Comparison of ENCODE assay signal across 8 cellular contexts in the genomic region with DNA sequence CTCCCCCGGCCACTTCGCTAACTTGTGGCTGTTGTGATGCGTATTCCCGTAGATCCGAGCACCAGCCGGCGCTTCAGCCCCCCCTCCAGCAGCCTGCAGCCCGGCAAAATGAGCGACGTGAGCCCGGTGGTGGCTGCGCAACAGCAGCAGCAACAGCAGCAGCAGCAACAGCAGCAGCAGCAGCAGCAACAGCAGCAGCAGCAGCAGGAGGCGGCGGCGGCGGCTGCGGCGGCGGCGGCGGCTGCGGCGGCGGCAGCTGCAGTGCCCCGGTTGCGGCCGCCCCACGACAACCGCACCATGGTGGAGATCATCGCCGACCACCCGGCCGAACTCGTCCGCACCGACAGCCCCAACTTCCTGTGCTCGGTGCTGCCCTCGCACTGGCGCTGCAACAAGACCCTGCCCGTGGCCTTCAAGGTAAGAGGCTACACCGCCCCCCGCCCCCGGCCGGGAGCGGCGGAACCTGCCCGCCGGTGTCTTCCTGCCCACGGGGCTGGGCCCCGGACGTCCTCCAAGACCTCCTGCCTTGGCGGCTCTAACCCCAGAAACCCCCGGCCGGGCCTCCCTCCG. TPM values are rescaled to one million over a fixed set of nuclear protein-coding genes. Genes with fewer than 3 reads are reported as not detected.
DNase-seq lines count a peak whose midpoint lies in the region; ATAC-seq and TF ChIP-seq lines count a peak whose summit lies in the region.

No MANE protein-coding gene starts in this region.

- intact Hi-C loops in lower lobe of right lung (cut with DNase I): loop anchor here (10.0 kb wide), 1 partner anchor 292 kb away; no protein-coding TSS in a partner anchor

- no peaks in the 10 kb centered on the region for H3K9me3 Mint-ChIP-seq in WTC11
- no peaks in the 10 kb centered on the region for H3K9me3 Mint-ChIP-seq in stimulated activated naive B cell treated with anti-CD40 and anti-IgM and Interleukin-4, amounts not matched to agents 10 μg/mL and 1 μg/mL and 100 μg/mL, for 72 hours

- no peaks in the 10 kb centered on the region for H3K36me3 Mint-ChIP-seq in WTC11
- H3K36me3 Mint-ChIP-seq in stimulated activated naive B cell treated with anti-CD40 and anti-IgM and Interleukin-4, amounts not matched to agents 10 μg/mL and 1 μg/mL and 100 μg/mL, for 72 hours: peaks cover 0 to 3% of the 10 kb centered on the region in 2 donors

- H3K9me3 ChIP-seq in lower lobe of right lung: no peaks in the 10 kb centered on the region

- DNase-seq in AG09309 (ENCODE audit: low read depth) (no peak), HT-29 (ENCODE audit: low spot score) (peak; percentile 20), WTC11 (ENCODE audit: low spot score) (peak; percentile 53), dedifferentiated amniotic fluid mesenchymal stem cell (ENCODE audit: extremely low spot score) (peak; percentile 37), lower lobe of right lung (peak; percentile 61), SHP77 (lab: John Stamatoyannopoulos, UW) (no peak)
- DNase-seq in stimulated activated naive B cell treated with anti-CD40 and anti-IgM and Interleukin-4, amounts not matched to agents 10 μg/mL and 1 μg/mL and 100 μg/mL, for 72 hours: peak; percentile 17

- H3K4me3 Mint-ChIP-seq in WTC11: peak overlapping the region; percentile 87
- peak overlapping the region; percentile 93 to 97 for H3K4me3 Mint-ChIP-seq in stimulated activated naive B cell treated with anti-CD40 and anti-IgM and Interleukin-4, amounts not matched to agents 10 μg/mL and 1 μg/mL and 100 μg/mL, for 72 hours

- H3K27me3 Mint-ChIP-seq in WTC11 (ENCODE audit: low read depth): peaks cover 88% of the 10 kb centered on the region
- H3K27me3 Mint-ChIP-seq in stimulated activated naive B cell treated with anti-CD40 and anti-IgM and Interleukin-4, amounts not matched to agents 10 μg/mL and 1 μg/mL and 100 μg/mL, for 72 hours: peaks cover 33 to 44% of the 10 kb centered on the region in 2 donors

- no peak for TF ChIP-seq CTCF in AG09309 (IDR thresholded peaks at IDR 0.05; ENCODE audit: control insufficient read depth, insufficient read depth, low read depth, low read length, missing control alignments)
- no peak for TF ChIP-seq CTCF in WTC11 (IDR thresholded peaks at IDR 0.05)
- no peak for TF ChIP-seq CTCF in lower lobe of right lung (IDR thresholded peaks at IDR 0.05)

- H3K27ac ChIP-seq in lower lobe of right lung: peak overlapping the region; percentile 78

- H3K27me3 ChIP-seq in lower lobe of right lung (ENCODE audit: low read depth): peaks cover 41% of the 10 kb centered on the region

- peak; percentile 20 for ATAC-seq in WTC11
- peak; percentile 35 to 41 for ATAC-seq in lower lobe of right lung
- ATAC-seq in stimulated activated naive B cell treated with anti-CD40 and anti-IgM and Interleukin-4, amounts not matched to agents 10 μg/mL and 1 μg/mL and 100 μg/mL, for 72 hours (replicated peaks): peak; percentile 15 to 25
- no peak for ATAC-seq in GM21367 (IDR thresholded peaks at IDR 0.05; ENCODE audit: unreplicated experiment)

- H3K4me3 ChIP-seq in AG09309 (ENCODE audit: control insufficient read depth, low read depth, low read length): peak overlapping the region; percentile 69
- peak overlapping the region; percentile 60 for H3K4me3 ChIP-seq in lower lobe of right lung

- peaks cover 39% of the 10 kb centered on the region for H3K4me1 ChIP-seq in lower lobe of right lung

- POLR2A ChIA-PET in WTC11 (lab: Charles Lee): interaction anchor here (0.5 kb wide), 1 partner anchor 651 kb away, joined by 3 read pairs; no protein-coding TSS in a partner anchor

- H3K36me3 ChIP-seq in lower lobe of right lung: no peaks in the 10 kb centered on the region

- CTCF ChIA-PET in WTC11 (lab: Charles Lee): no interaction called here

- H3K4me1 Mint-ChIP-seq in WTC11: peaks cover 33% of the 10 kb centered on the region
- H3K4me1 Mint-ChIP-seq in stimulated activated naive B cell treated with anti-CD40 and anti-IgM and Interleukin-4, amounts not matched to agents 10 μg/mL and 1 μg/mL and 100 μg/mL, for 72 hours: peaks cover 35 to 58% of the 10 kb centered on the region in 2 donors

- no peak overlapping the region for H3K27ac Mint-ChIP-seq in WTC11
- H3K27ac Mint-ChIP-seq in stimulated activated naive B cell treated with anti-CD40 and anti-IgM and Interleukin-4, amounts not matched to agents 10 μg/mL and 1 μg/mL and 100 μg/mL, for 72 hours: peak overlapping the region; percentile 88

TF ChIP-seq in WTC11, 78 proteins besides CTCF, POLR2A, EP300 and RAD21:
- TF ChIP-seq ATF1 (CRISPR knock-in tag; IDR thresholded peaks at IDR 0.05): no peak
- TF ChIP-seq, protein P1, sequence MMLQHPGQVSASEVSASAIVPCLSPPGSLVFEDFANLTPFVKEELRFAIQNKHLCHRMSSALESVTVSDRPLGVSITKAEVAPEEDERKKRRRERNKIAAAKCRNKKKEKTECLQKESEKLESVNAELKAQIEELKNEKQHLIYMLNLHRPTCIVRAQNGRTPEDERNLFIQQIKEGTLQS (CRISPR knock-in tag; conservative IDR thresholded peaks at IDR 0.05): no peak
- TF ChIP-seq, protein P2, sequence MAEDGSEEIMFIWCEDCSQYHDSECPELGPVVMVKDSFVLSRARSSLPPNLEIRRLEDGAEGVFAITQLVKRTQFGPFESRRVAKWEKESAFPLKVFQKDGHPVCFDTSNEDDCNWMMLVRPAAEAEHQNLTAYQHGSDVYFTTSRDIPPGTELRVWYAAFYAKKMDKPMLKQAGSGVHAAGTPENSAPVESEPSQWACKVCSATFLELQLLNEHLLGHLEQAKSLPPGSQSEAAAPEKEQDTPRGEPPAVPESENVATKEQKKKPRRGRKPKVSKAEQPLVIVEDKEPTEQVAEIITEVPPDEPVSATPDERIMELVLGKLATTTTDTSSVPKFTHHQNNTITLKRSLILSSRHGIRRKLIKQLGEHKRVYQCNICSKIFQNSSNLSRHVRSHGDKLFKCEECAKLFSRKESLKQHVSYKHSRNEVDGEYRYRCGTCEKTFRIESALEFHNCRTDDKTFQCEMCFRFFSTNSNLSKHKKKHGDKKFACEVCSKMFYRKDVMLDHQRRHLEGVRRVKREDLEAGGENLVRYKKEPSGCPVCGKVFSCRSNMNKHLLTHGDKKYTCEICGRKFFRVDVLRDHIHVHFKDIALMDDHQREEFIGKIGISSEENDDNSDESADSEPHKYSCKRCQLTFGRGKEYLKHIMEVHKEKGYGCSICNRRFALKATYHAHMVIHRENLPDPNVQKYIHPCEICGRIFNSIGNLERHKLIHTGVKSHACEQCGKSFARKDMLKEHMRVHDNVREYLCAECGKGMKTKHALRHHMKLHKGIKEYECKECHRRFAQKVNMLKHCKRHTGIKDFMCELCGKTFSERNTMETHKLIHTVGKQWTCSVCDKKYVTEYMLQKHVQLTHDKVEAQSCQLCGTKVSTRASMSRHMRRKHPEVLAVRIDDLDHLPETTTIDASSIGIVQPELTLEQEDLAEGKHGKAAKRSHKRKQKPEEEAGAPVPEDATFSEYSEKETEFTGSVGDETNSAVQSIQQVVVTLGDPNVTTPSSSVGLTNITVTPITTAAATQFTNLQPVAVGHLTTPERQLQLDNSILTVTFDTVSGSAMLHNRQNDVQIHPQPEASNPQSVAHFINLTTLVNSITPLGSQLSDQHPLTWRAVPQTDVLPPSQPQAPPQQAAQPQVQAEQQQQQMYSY (CRISPR knock-in tag; IDR thresholded peaks at IDR 0.05): 0 out of 2 replicates have a peak, but pooled peaks have one; percentile 24
- TF ChIP-seq ZNF232 (CRISPR knock-in tag; IDR thresholded peaks at IDR 0.05): 0 out of 2 replicates have a peak, but pooled peaks have one; percentile 27

RNA-seq across cellular contexts. Expression of a gene that starts 44.9 kb away (rescaled TPM):
- total RNA-seq in HT-29 (2014; rRNA removed; shearing (Covaris generic)): 1.9 and 2.8 TPM in 2 replicates
- total RNA-seq in WTC11 (2021) (15.3 to 21.9 TPM (median 19.2 TPM) in 3 replicates), lower lobe of right lung (6.7 TPM)

Comparison
In these comparisons a context has a peak if more than half of its experiments do, and no peak if none do; other contexts are left out.
1. DNase-seq: peak in HT-29 (single experiment), WTC11 (single experiment), dedifferentiated amniotic fluid mesenchymal stem cell (single experiment), lower lobe of right lung (single experiment) and stimulated activated naive B cell treated with anti-CD40 and anti-IgM and Interleukin-4, amounts not matched to agents 10 μg/mL and 1 μg/mL and 100 μg/mL, for 72 hours (single experiment); none in AG09309 (single experiment) and SHP77 (0 of 2).